In the genomic region with DNA sequence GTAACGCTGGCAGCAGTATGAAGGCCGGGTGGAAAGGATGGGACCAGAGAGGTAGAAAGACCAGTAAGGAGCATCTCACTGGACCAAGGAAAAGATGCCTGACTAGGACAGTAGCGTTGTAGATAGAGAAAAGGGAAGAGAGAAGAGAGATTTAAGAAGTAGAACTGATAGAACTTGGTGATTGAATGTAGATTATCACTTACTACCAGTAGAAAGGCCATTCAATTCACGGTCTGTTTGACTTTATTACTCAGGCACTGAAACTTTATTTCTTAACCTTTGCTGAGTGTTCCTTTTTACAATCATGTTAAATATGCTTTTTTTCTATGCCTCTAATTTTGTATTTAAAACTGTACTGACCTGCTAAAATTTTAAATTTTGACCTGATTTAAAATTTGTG, we compare ENCODE assay signal across 19 cellular contexts.
"Had no signal": no experiment of that assay in that cellular context is flagged by ENCODE, and none has a peak within 500 bp of the region (broad histone marks: within the 10 kb centered on the region; RNA-seq: fewer than 3 reads in every experiment).

No MANE protein-coding gene starts in this region.

- H3K27me3 Mint-ChIP-seq: activated naive CD8-positive, alpha-beta T cell treated with anti-CD3 and anti-CD28 coated beads, Interleukin-2, amount 10 ng/mL, durations not matched to agents 7 days and 5 days; activated T-helper 17 cell treated with anti-CD3 and anti-CD28 coated beads, Interleukin-2, amount 50 U/mL, for 72 hours; memory B cell; naive B cell had no signal

- H3K9me3 Mint-ChIP-seq: activated naive CD8-positive, alpha-beta T cell treated with anti-CD3 and anti-CD28 coated beads, Interleukin-2, amount 10 ng/mL, durations not matched to agents 7 days and 5 days; activated T-helper 17 cell treated with anti-CD3 and anti-CD28 coated beads, Interleukin-2, amount 50 U/mL, for 72 hours; memory B cell; naive B cell; neural crest cell had no signal

- H3K27ac Mint-ChIP-seq: activated naive CD8-positive, alpha-beta T cell treated with anti-CD3 and anti-CD28 coated beads, Interleukin-2, amount 10 ng/mL, durations not matched to agents 7 days and 5 days; activated T-helper 17 cell treated with anti-CD3 and anti-CD28 coated beads, Interleukin-2, amount 50 U/mL, for 72 hours; memory B cell had no signal

- H3K27me3 ChIP-seq: heart right ventricle, thyroid gland, upper lobe of right lung had no signal

- H3K36me3 Mint-ChIP-seq: activated naive CD8-positive, alpha-beta T cell treated with anti-CD3 and anti-CD28 coated beads, Interleukin-2, amount 10 ng/mL, durations not matched to agents 7 days and 5 days; naive B cell had no signal

- H3K4me3 Mint-ChIP-seq: activated naive CD8-positive, alpha-beta T cell treated with anti-CD3 and anti-CD28 coated beads, Interleukin-2, amount 10 ng/mL, durations not matched to agents 7 days and 5 days; activated T-helper 17 cell treated with anti-CD3 and anti-CD28 coated beads, Interleukin-2, amount 50 U/mL, for 72 hours; memory B cell; naive B cell; neural crest cell had no signal

- H3K4me1 ChIP-seq: prostate gland had no signal

- H3K9me3 ChIP-seq: heart right ventricle, prostate gland, thyroid gland, upper lobe of right lung had no signal

- H3K4me3 ChIP-seq: heart right ventricle, prostate gland, thyroid gland, upper lobe of right lung had no signal

- ATAC-seq: heart right ventricle, left cardiac atrium, upper lobe of right lung had no signal

- H3K27ac ChIP-seq: heart right ventricle, prostate gland, thyroid gland, upper lobe of right lung had no signal

- H3K4me1 Mint-ChIP-seq: activated T-helper 17 cell treated with anti-CD3 and anti-CD28 coated beads, Interleukin-2, amount 50 U/mL, for 72 hours; neural crest cell had no signal

- H3K36me3 ChIP-seq: heart right ventricle, prostate gland, thyroid gland, upper lobe of right lung had no signal

- DNase-seq: activated CD4-positive, alpha-beta T cell treated with anti-CD3 and anti-CD28 coated beads for 1 hour; activated naive CD8-positive, alpha-beta T cell treated with anti-CD3 and anti-CD28 coated beads, Interleukin-2, amount 10 ng/mL, durations not matched to agents 7 days and 5 days; activated T-cell treated with anti-CD3 and anti-CD28 coated beads, Interleukin-2, amount 50 U/mL, for 1 hour; amniotic stem cell; foreskin fibroblast; heart right ventricle; islet precursor cell; left cardiac atrium; naive B cell; stimulated activated CD4-positive, alpha-beta T cell treated with anti-CD3 and anti-CD28 coated beads, Interleukin-2, amount 100 ng/mL, for 48 hours; stimulated activated CD8-positive, alpha-beta memory T cell treated with anti-CD3 and anti-CD28 coated beads, Interleukin-4, amount 100 ng/mL, for 48 hours; stimulated activated naive CD4-positive, alpha-beta T cell; T1000; thyroid gland; upper lobe of right lung had no signal
